In the genomic region with DNA sequence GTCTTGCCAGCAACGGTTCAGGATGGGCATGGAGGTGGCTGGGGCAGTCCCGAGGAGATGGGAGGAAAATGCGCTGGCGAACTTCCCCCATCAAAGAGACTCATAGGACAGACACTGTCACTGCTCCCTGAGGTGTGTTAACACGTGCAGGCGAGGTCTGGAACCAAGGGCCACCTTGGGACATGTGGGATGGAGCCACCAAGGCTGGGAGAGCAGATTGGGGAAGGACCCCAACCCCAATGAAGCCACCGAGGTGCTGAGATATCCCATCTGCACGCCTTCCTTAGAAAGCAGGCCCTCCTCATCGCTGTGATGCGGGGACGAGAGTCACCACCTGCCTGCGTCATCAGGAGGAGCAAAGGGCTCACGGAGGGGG, we compare ENCODE assay signal across 19 cellular contexts. TPM values are rescaled to one million over a fixed set of nuclear protein-coding genes. Genes with fewer than 3 reads are reported as not detected.
DNase-seq lines count a peak whose midpoint lies in the region; ATAC-seq, FAIRE-seq and TF ChIP-seq lines count a peak whose summit lies in the region.
"Had no signal": no experiment of that assay in that cellular context is flagged by ENCODE, and none has a peak within 500 bp of the region (broad histone marks: within the 10 kb centered on the region; RNA-seq: fewer than 3 reads in every experiment).

No MANE protein-coding gene starts in this region.

- H3K36me3 ChIP-seq in RWPE2 (ENCODE audit: low read depth) (no peaks in the 10 kb centered on the region), transverse colon (no peaks in the 10 kb centered on the region)
- H3K36me3 ChIP-seq: BLaER1 treated with 17β-estradiol and CSF1 and Interleukin-3, amounts not matched to agents 10 nM and 100 nM; SJCRH30 had no signal

- H3K27me3 ChIP-seq in RWPE2 (ENCODE audit: insufficient read depth, poor library complexity, severe bottlenecking) (peaks cover 10% of the 10 kb centered on the region), transverse colon (no peaks in the 10 kb centered on the region)
- H3K27me3 ChIP-seq: BLaER1 treated with 17β-estradiol and CSF1 and Interleukin-3, amounts not matched to agents 10 nM and 100 nM; SJCRH30 had no signal

- intact Hi-C loops in activated naive CD4-positive, alpha-beta T cell treated with anti-CD3 and anti-CD28 coated beads for 36 hours (cut with micrococcal nuclease): no loop called here
- intact Hi-C loops in transverse colon (cut with DNase I; ENCODE audit: low total_unique reads): no loop called here

- no peak overlapping the region for H3K27ac ChIP-seq in RWPE2 (ENCODE audit: poor library complexity, severe bottlenecking)
- no peak overlapping the region for H3K27ac ChIP-seq in transverse colon
- H3K27ac ChIP-seq: BLaER1 treated with 17β-estradiol and CSF1 and Interleukin-3, amounts not matched to agents 10 nM and 100 nM; HL-60; SJCRH30 had no signal

- in situ Hi-C loops in transverse colon (cut with MboI; ENCODE audit: low pct_ligation_motif_present in 1 of 4, low pct_unique_long_range_greater_than_20kb in 1 of 4, low sequenced_read_pairs in 3 of 4): no loop called here

- peaks cover 13% of the 10 kb centered on the region for H3K36me3 Mint-ChIP-seq in activated naive CD4-positive, alpha-beta T cell treated with anti-CD3 and anti-CD28 coated beads, Interleukin-2, amount 50 U/mL, for 24 hours
- H3K36me3 Mint-ChIP-seq in activated naive CD4-positive, alpha-beta T cell treated with anti-CD3 and anti-CD28 coated beads for 36 hours (ENCODE audit: low read depth): peaks cover 4% of the 10 kb centered on the region

- no peak overlapping the region for H3K4me3 Mint-ChIP-seq in activated naive CD4-positive, alpha-beta T cell treated with anti-CD3 and anti-CD28 coated beads, Interleukin-2, amount 50 U/mL, for 24 hours
- H3K4me3 Mint-ChIP-seq in activated naive CD4-positive, alpha-beta T cell treated with anti-CD3 and anti-CD28 coated beads for 36 hours: no peak overlapping the region
- H3K4me3 Mint-ChIP-seq: CD8-positive, alpha-beta T cell; H9 had no signal

- H3K4me1 ChIP-seq in RWPE2 (ENCODE audit: insufficient read depth, poor library complexity, severe bottlenecking): no peaks in the 10 kb centered on the region
- H3K4me1 ChIP-seq in transverse colon: no peaks in the 10 kb centered on the region
- H3K4me1 ChIP-seq: SJCRH30 had no signal

- H3K4me3 ChIP-seq in RWPE2 (ENCODE audit: severe bottlenecking): no peak overlapping the region
- no peak overlapping the region for H3K4me3 ChIP-seq in transverse colon
- H3K4me3 ChIP-seq: BLaER1 treated with 17β-estradiol and CSF1 and Interleukin-3, amounts not matched to agents 10 nM and 100 nM; SJCRH30 had no signal

- TF ChIP-seq POLR2A in transverse colon (IDR thresholded peaks at IDR 0.05): no peak
- TF ChIP-seq POLR2A in GM12891 (IDR thresholded peaks at IDR 0.05; ENCODE audit: low read depth, low read length): no peak

- peaks cover 10% of the 10 kb centered on the region for H3K9me3 Mint-ChIP-seq in activated naive CD4-positive, alpha-beta T cell treated with anti-CD3 and anti-CD28 coated beads, Interleukin-2, amount 50 U/mL, for 24 hours
- peaks cover 17% of the 10 kb centered on the region for H3K9me3 Mint-ChIP-seq in activated naive CD4-positive, alpha-beta T cell treated with anti-CD3 and anti-CD28 coated beads for 36 hours

- H3K27me3 Mint-ChIP-seq in activated naive CD4-positive, alpha-beta T cell treated with anti-CD3 and anti-CD28 coated beads, Interleukin-2, amount 50 U/mL, for 24 hours: peaks cover 6% of the 10 kb centered on the region
- H3K27me3 Mint-ChIP-seq in activated naive CD4-positive, alpha-beta T cell treated with anti-CD3 and anti-CD28 coated beads for 36 hours (ENCODE audit: low read depth): peaks cover 3% of the 10 kb centered on the region

- WGBS in transverse colon (ENCODE audit: low coverage in 1 of 2), 2 donors: 79% methylated on average over 13 of the region's 13 CpGs; no CpG with 5 or more reads in 1 of the 2 donors

- no peak for DNase-seq in activated naive CD4-positive, alpha-beta T cell treated with anti-CD3 and anti-CD28 coated beads for 36 hours
- DNase-seq in RWPE2 (ENCODE audit: low spot score): peak; percentile 48
- peak; percentile 59 for DNase-seq in mesenteric fat pad (ENCODE audit: low spot score)
- peak; percentile 2 for DNase-seq in transverse colon
- no peak for DNase-seq in GM19238 (ENCODE audit: insufficient read length, low spot score)
- no peak for DNase-seq in GM12891 (ENCODE audit: insufficient read length, low spot score)
- DNase-seq: Calu3; CD8-positive, alpha-beta T cell; H9; IMR-90; NCI-H1417 treated with DMSO at 0.1 percent for 48 hours; NCI-H1930; NCI-H345; NCI-H524 treated with DMSO at 0.1 percent for 48 hours; RPMI8226; SJCRH30 had no signal

- no peak for TF ChIP-seq EP300 in transverse colon (IDR thresholded peaks at IDR 0.05; ENCODE audit: low read depth)

- TF ChIP-seq CTCF in RWPE2 (IDR thresholded peaks at IDR 0.05; ENCODE audit: poor library complexity, severe bottlenecking) (no peak), transverse colon (IDR thresholded peaks at IDR 0.05) (no peak)

- CTCF ChIA-PET in activated naive CD4-positive, alpha-beta T cell treated with anti-CD3 and anti-CD28 coated beads for 36 hours (lab: Charles Lee): no interaction called here

- H3K9me3 ChIP-seq in RWPE2 (ENCODE audit: severe bottlenecking) (no peaks in the 10 kb centered on the region), transverse colon (peaks cover 0 to 14% of the 10 kb centered on the region in 2 donors)

- FAIRE-seq in GM12891 (lab: Jason Lieb, UNC): no peak

- ATAC-seq in RWPE2 (ENCODE audit: low read depth): no peak
- ATAC-seq: CD8-positive, alpha-beta T cell had no signal

- peak overlapping the region; percentile 65 for H3K27ac Mint-ChIP-seq in activated naive CD4-positive, alpha-beta T cell treated with anti-CD3 and anti-CD28 coated beads, Interleukin-2, amount 50 U/mL, for 24 hours
- no peak overlapping the region for H3K27ac Mint-ChIP-seq in activated naive CD4-positive, alpha-beta T cell treated with anti-CD3 and anti-CD28 coated beads for 36 hours
- H3K27ac Mint-ChIP-seq: CD8-positive, alpha-beta T cell; H9 had no signal

- H3K4me1 Mint-ChIP-seq in activated naive CD4-positive, alpha-beta T cell treated with anti-CD3 and anti-CD28 coated beads, Interleukin-2, amount 50 U/mL, for 24 hours: no peaks in the 10 kb centered on the region
- no peaks in the 10 kb centered on the region for H3K4me1 Mint-ChIP-seq in activated naive CD4-positive, alpha-beta T cell treated with anti-CD3 and anti-CD28 coated beads for 36 hours (ENCODE audit: low read depth)

TF ChIP-seq in GM12891, 5 proteins besides CTCF, POLR2A, EP300 and RAD21:
- TF ChIP-seq POLR2AphosphoS5 (IDR thresholded peaks at IDR 0.05; ENCODE audit: low read depth, low read length) (no peak), SPI1 (IDR thresholded peaks at IDR 0.05; ENCODE audit: low read depth, low read length) (no peak), POU2F2 (IDR thresholded peaks at IDR 0.05; ENCODE audit: low read depth, low read length) (no peak), TAF1 (IDR thresholded peaks at IDR 0.05; ENCODE audit: low read depth, low read length) (no peak), PAX5 (IDR thresholded peaks at IDR 0.05; ENCODE audit: insufficient read depth, low read length, severe bottlenecking) (no peak)

RNA-seq across cellular contexts. Expression of a gene that starts 16.9 kb away (rescaled TPM):
- 1 to 10 TPM; 5.0 to 5.6 TPM for total RNA-seq in activated naive CD4-positive, alpha-beta T cell treated with anti-CD3 and anti-CD28 coated beads for 36 hours
- 2.2 TPM for total RNA-seq in mesenteric fat pad
- total RNA-seq in transverse colon: 1 to 10 TPM in 1 of 4 donors, under 1 TPM in 2, not detected in 1; 0.27 to 2.5 (median 0.37) TPM
- polyA plus RNA-seq in GM12891 (2012; ENCODE audit: low read depth, missing spikeins): 0.08 TPM

Comparison
In these comparisons a context has a peak if more than half of its experiments do, and no peak if none do; other contexts are left out.
1. DNase-seq: peak in RWPE2 (single experiment), mesenteric fat pad (single experiment) and transverse colon (single experiment); none in activated naive CD4-positive, alpha-beta T cell treated with anti-CD3 and anti-CD28 coated beads for 36 hours (single experiment), GM19238 (single experiment) and GM12891 (single experiment).